ENCODE assay signal across 11 cellular contexts in genomic region chr17:59757043-59757824, GRCh38. TPM values are rescaled to one million over a fixed set of nuclear protein-coding genes. Genes with fewer than 3 reads are reported as not detected.
DNase-seq lines count a peak whose midpoint lies in the region; ATAC-seq, FAIRE-seq and TF ChIP-seq lines count a peak whose summit lies in the region.
"Had no signal": no experiment of that assay in that cellular context is flagged by ENCODE, and none has a peak within 500 bp of the region (broad histone marks: within the 10 kb centered on the region; RNA-seq: fewer than 3 reads in every experiment).

No MANE protein-coding gene starts in this region.

- no peaks in the 10 kb centered on the region for H3K27me3 Mint-ChIP-seq in natural killer cell treated with Interleukin-12 subunit alpha and Interleukin-12 subunit beta and Interleukin-15 and Interleukin-18, amount 100 ng/mL, for 72 hours
- H3K27me3 Mint-ChIP-seq in natural killer cell (ENCODE audit: low read depth in 2 of 2), result no peaks in the 10 kb centered on the region
- no peaks in the 10 kb centered on the region for H3K27me3 Mint-ChIP-seq in astrocyte (ENCODE audit: low read depth, unreplicated experiment)
- H3K27me3 Mint-ChIP-seq: activated B cell treated with CpG ODN at 0.5 μM for 24 hours had no signal

- H3K9ac ChIP-seq in astrocyte (ENCODE audit: low read length), result peak overlapping the region; percentile 85
- H3K9ac ChIP-seq: BLaER1 had no signal

- H4K20me1 ChIP-seq in astrocyte (ENCODE audit: insufficient read depth, low read length), result no peaks in the 10 kb centered on the region
- H4K20me1 ChIP-seq: BLaER1 had no signal

- peaks cover 18% of the 10 kb centered on the region for H3K36me3 Mint-ChIP-seq in natural killer cell treated with Interleukin-12 subunit alpha and Interleukin-12 subunit beta and Interleukin-15 and Interleukin-18, amount 100 ng/mL, for 72 hours
- H3K36me3 Mint-ChIP-seq in natural killer cell (peaks cover 8% of the 10 kb centered on the region), astrocyte (ENCODE audit: low read depth, unreplicated experiment) (peaks cover 11% of the 10 kb centered on the region)

- H2AFZ ChIP-seq in astrocyte (ENCODE audit: low read depth, low read length), result no peak overlapping the region

- H3K4me3 ChIP-seq in astrocyte (ENCODE audit: insufficient read depth, low read depth, low read length) (no peak overlapping the region), muscle layer of duodenum (ENCODE audit: low read depth in 1 of 2, low read length in 2 of 2) (no peak overlapping the region), vagina (no peak overlapping the region)
- H3K4me3 ChIP-seq: BLaER1 had no signal

- peak overlapping the region; percentile 100 for H3K27ac ChIP-seq in astrocyte (ENCODE audit: low read depth, low read length)
- peak overlapping the region; percentile 77 for H3K27ac ChIP-seq in muscle layer of duodenum (ENCODE audit: low read length)
- peak overlapping the region; percentile 66 for H3K27ac ChIP-seq in vagina
- H3K27ac ChIP-seq: BLaER1 had no signal

- H3K4me3 Mint-ChIP-seq in natural killer cell treated with Interleukin-12 subunit alpha and Interleukin-12 subunit beta and Interleukin-15 and Interleukin-18, amount 100 ng/mL, for 72 hours, result no peak overlapping the region
- H3K4me3 Mint-ChIP-seq in natural killer cell, result no peak overlapping the region
- peak overlapping the region; percentile 64 for H3K4me3 Mint-ChIP-seq in astrocyte (ENCODE audit: unreplicated experiment)
- H3K4me3 Mint-ChIP-seq: activated B cell treated with CpG ODN at 0.5 μM for 24 hours had no signal

- H3K36me3 ChIP-seq in astrocyte (ENCODE audit: insufficient read depth, low read length), result no peaks in the 10 kb centered on the region
- peaks cover 4 to 38% of the 10 kb centered on the region in 2 donors for H3K36me3 ChIP-seq in muscle layer of duodenum (ENCODE audit: control insufficient read depth in 1 of 2, insufficient read depth in 2 of 2, low read length in 2 of 2)
- H3K36me3 ChIP-seq in vagina, result no peaks in the 10 kb centered on the region

- TF ChIP-seq POLR2A in vagina (IDR thresholded peaks at IDR 0.05), result no peak

- no peaks in the 10 kb centered on the region for H3K9me3 ChIP-seq in astrocyte (ENCODE audit: insufficient read depth, low read depth, low read length)
- H3K9me3 ChIP-seq in muscle layer of duodenum (ENCODE audit: control insufficient read depth in 1 of 2, low read length in 2 of 2), result peaks cover 0 to 3% of the 10 kb centered on the region in 2 donors
- H3K9me3 ChIP-seq in vagina, result no peaks in the 10 kb centered on the region

- TF ChIP-seq CTCF in natural killer cell (IDR thresholded peaks at IDR 0.05) (no peak), astrocyte (IDR thresholded peaks at IDR 0.05; ENCODE audit: insufficient read depth, low read depth, low read length) (no peak), vagina (IDR thresholded peaks at IDR 0.05) (no peak)

- DNase-seq in natural killer cell treated with Interleukin-12 subunit alpha and Interleukin-12 subunit beta and Interleukin-15 and Interleukin-18, amount 100 ng/mL, for 72 hours (ENCODE audit: low spot score), result no peak
- DNase-seq in natural killer cell (no peak), astrocyte (ENCODE audit: low read depth) (no peak), vagina (ENCODE audit: extremely low spot score in 2 of 2) (no peak), HT-29 (ENCODE audit: low spot score) (no peak), activated gamma-delta T cell treated with Interleukin-2 at 50 U/mL for 16 hours (no peak), NCI-H187 (lab: John Stamatoyannopoulos, UW) (no peak)
- DNase-seq: activated B cell treated with CpG ODN at 0.5 μM for 24 hours; effector CD8-positive, alpha-beta T cell had no signal

- H3K4me2 ChIP-seq in astrocyte (ENCODE audit: low read length), result peak overlapping the region; percentile 55
- H3K4me2 ChIP-seq: BLaER1 had no signal

- no peak for ATAC-seq in natural killer cell treated with Interleukin-12 subunit alpha and Interleukin-12 subunit beta and Interleukin-15 and Interleukin-18, amount 100 ng/mL, for 72 hours
- no peak for ATAC-seq in natural killer cell

- peaks cover 45 to 66% of the 10 kb centered on the region in 2 donors for H3K4me1 Mint-ChIP-seq in natural killer cell treated with Interleukin-12 subunit alpha and Interleukin-12 subunit beta and Interleukin-15 and Interleukin-18, amount 100 ng/mL, for 72 hours (ENCODE audit: low read depth in 2 of 2)
- H3K4me1 Mint-ChIP-seq in natural killer cell (peaks cover 0 to 9% of the 10 kb centered on the region in 2 donors), astrocyte (ENCODE audit: low read depth, unreplicated experiment) (peaks cover 69% of the 10 kb centered on the region)

- H3K27ac Mint-ChIP-seq in natural killer cell treated with Interleukin-12 subunit alpha and Interleukin-12 subunit beta and Interleukin-15 and Interleukin-18, amount 100 ng/mL, for 72 hours, result peak overlapping the region; percentile 98
- peak overlapping the region in 1 of 2 donors; percentile 36 for H3K27ac Mint-ChIP-seq in natural killer cell
- peak overlapping the region; percentile 98 for H3K27ac Mint-ChIP-seq in astrocyte (ENCODE audit: unreplicated experiment)
- H3K27ac Mint-ChIP-seq: activated B cell treated with CpG ODN at 0.5 μM for 24 hours had no signal

- no peak for FAIRE-seq in astrocyte (lab: Jason Lieb, UNC)

- intact Hi-C loops in natural killer cell (cut with micrococcal nuclease) (no loop called here), vagina (cut with DNase I) (no loop called here)

- peaks cover 48% of the 10 kb centered on the region for H3K79me2 ChIP-seq in astrocyte (ENCODE audit: insufficient read depth, low read length)

- no peaks in the 10 kb centered on the region for H3K9me3 Mint-ChIP-seq in natural killer cell treated with Interleukin-12 subunit alpha and Interleukin-12 subunit beta and Interleukin-15 and Interleukin-18, amount 100 ng/mL, for 72 hours
- H3K9me3 Mint-ChIP-seq in natural killer cell (peaks cover 0 to 2% of the 10 kb centered on the region in 2 donors), astrocyte (ENCODE audit: unreplicated experiment) (no peaks in the 10 kb centered on the region)

- H3K27me3 ChIP-seq in astrocyte (ENCODE audit: insufficient read depth, low read length), result no peaks in the 10 kb centered on the region
- H3K27me3 ChIP-seq in muscle layer of duodenum (ENCODE audit: low read depth, low read length), result no peaks in the 10 kb centered on the region
- H3K27me3 ChIP-seq in vagina, result no peaks in the 10 kb centered on the region
- H3K27me3 ChIP-seq: BLaER1 had no signal

- H3K4me1 ChIP-seq in astrocyte (ENCODE audit: insufficient read depth, low read length) (peaks cover 63% of the 10 kb centered on the region), muscle layer of duodenum (ENCODE audit: control insufficient read depth in 1 of 2, insufficient read depth in 2 of 2, low read length in 2 of 2) (no peaks in the 10 kb centered on the region), vagina (peaks cover 20% of the 10 kb centered on the region)

RNA-seq across cellular contexts. Expression of gene VMP1, which starts 49.8 kb away (rescaled TPM):
- 100 to 1,000 TPM; 225 to 292 TPM for total RNA-seq in natural killer cell treated with Interleukin-12 subunit alpha and Interleukin-12 subunit beta and Interleukin-15 and Interleukin-18, amount 100 ng/mL, for 72 hours
- total RNA-seq in natural killer cell (100 to 1,000 TPM; 136 to 175 (median 162) TPM), astrocyte (288 and 314 TPM in 2 replicates), vagina (380 TPM)
- total RNA-seq in HT-29 (2014; rRNA removed; shearing (Covaris generic)), result 194 and 223 TPM in 2 replicates

RNA-seq across cellular contexts. Expression of gene PTRH2, which starts 50.0 kb away (rescaled TPM):
- total RNA-seq in natural killer cell treated with Interleukin-12 subunit alpha and Interleukin-12 subunit beta and Interleukin-15 and Interleukin-18, amount 100 ng/mL, for 72 hours, result 10 to 100 TPM; 25.8 to 48.8 TPM
- total RNA-seq in natural killer cell (10 to 100 TPM in 1 of 3 donors, 1 to 10 TPM in 2; 5.9 to 10.5 (median 6.6) TPM), astrocyte (34.5 and 36.3 TPM in 2 replicates), vagina (43.0 TPM)
- total RNA-seq in HT-29 (2014; rRNA removed; shearing (Covaris generic)), result 36.4 and 38.9 TPM in 2 replicates
